Comparison of ENCODE assay signal across 16 cellular contexts in genomic region chr3:162517110-162517509, GRCh38.
"Had no signal": no experiment of that assay in that cellular context is flagged by ENCODE, and none has a peak within 500 bp of the region (broad histone marks: within the 10 kb centered on the region; RNA-seq: fewer than 3 reads in every experiment).

No MANE protein-coding gene starts in this region.

- H3K36me3 ChIP-seq: esophagus squamous epithelium, gastrocnemius medialis, heart right ventricle, upper lobe of left lung had no signal

- ATAC-seq: activated T-cell treated with anti-CD3 and anti-CD28 coated beads, Interleukin-2, amount 50 U/mL, for 4 hours; gastrocnemius medialis; heart right ventricle; left ventricle myocardium superior had no signal

- H3K4me1 ChIP-seq: esophagus squamous epithelium, gastrocnemius medialis, heart right ventricle, upper lobe of left lung had no signal

- DNase-seq: activated CD4-positive, alpha-beta T cell treated with anti-CD3 and anti-CD28 coated beads for 1 hour; activated CD4-positive, alpha-beta T cell treated with anti-CD3 and anti-CD28 coated beads, Interleukin-2, amount 50 U/mL, for 48 hours; activated effector memory CD4-positive, alpha-beta T cell treated with anti-CD3 and anti-CD28 coated beads, Interleukin-2, amount 50 U/mL, for 16 hours; activated naive CD8-positive, alpha-beta T cell treated with anti-CD3 and anti-CD28 coated beads for 36 hours; activated T-cell treated with anti-CD3 and anti-CD28 coated beads, Interleukin-2, amount 50 U/mL, for 4 hours; aorta; esophagus squamous epithelium; gastrocnemius medialis; heart right ventricle; kidney; left ventricle myocardium superior; mesendoderm; retina; stimulated activated CD4-positive, alpha-beta T cell treated with anti-CD3 and anti-CD28 coated beads, Interleukin-15, amount 100 ng/mL, for 24 hours; stimulated activated CD4-positive, alpha-beta T cell treated with anti-CD3 and anti-CD28 coated beads, Interleukin-4, amount 100 ng/mL, for 24 hours; upper lobe of left lung had no signal

- H3K4me3 ChIP-seq: esophagus squamous epithelium, gastrocnemius medialis, heart right ventricle, upper lobe of left lung had no signal

- H3K27ac ChIP-seq: esophagus squamous epithelium, gastrocnemius medialis, heart right ventricle, upper lobe of left lung had no signal

- H3K9me3 ChIP-seq: esophagus squamous epithelium, heart right ventricle, upper lobe of left lung had no signal

- H3K27me3 ChIP-seq: esophagus squamous epithelium, gastrocnemius medialis, heart right ventricle, upper lobe of left lung had no signal
